13 cellular contexts compared by ENCODE assay signal in the genomic region with DNA sequence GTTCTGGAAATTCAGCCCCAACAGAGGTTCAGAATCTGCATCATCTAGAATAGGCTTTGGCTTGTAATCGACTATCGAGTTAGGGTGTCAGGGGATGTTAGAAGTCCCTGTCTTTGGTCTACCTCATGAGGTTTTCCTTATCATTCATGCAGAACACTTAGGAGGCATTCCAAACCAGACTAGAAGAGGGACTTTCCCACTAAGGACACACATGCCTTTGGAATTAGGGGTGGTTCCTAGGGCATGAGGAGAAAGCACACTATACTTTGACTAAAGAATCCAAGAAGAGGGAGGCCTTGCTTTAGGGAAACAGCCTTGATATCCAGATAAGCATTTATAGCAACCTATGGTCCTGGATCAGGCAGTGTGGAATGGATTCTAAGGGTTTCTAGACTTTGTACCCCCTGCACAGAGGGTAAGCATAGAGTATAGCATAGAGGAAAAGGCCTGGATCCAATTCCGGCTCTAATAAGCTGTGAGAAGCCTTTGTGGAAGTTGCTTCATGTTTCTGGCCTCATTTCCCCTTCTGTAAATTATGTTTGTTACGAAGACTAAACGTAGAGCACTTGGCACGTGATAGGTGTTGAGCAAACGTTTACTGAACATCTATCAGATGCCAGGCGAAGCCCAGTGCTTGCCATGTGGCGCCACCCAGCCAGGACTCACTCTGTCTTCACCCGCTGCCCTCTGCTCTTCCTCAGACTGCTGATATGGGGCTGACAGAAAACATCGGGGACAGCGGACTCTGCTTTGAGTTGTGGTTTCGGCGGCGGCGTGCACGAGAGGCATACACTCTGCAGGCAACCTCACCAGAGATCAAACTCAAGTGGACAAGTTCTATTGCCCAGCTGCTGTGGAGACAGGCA. TPM values are rescaled to one million over a fixed set of nuclear protein-coding genes. Genes with fewer than 3 reads are reported as not detected.
DNase-seq lines count a peak whose midpoint lies in the region; ATAC-seq, FAIRE-seq and TF ChIP-seq lines count a peak whose summit lies in the region.
"Had no signal": no experiment of that assay in that cellular context is flagged by ENCODE, and none has a peak within 500 bp of the region (broad histone marks: within the 10 kb centered on the region; RNA-seq: fewer than 3 reads in every experiment).

No MANE protein-coding gene starts in this region.

- no peaks in the 10 kb centered on the region for H3K27me3 Mint-ChIP-seq in WTC11 (ENCODE audit: low read depth)
- H3K27me3 Mint-ChIP-seq: activated CD8-positive, alpha-beta memory T cell treated with anti-CD3 and anti-CD28 coated beads, Interleukin-2, amount 10 ng/mL, durations not matched to agents 7 days and 5 days had no signal

- H3K27me3 ChIP-seq in keratinocyte (ENCODE audit: control insufficient read depth, extremely low read depth, insufficient read depth, low read length) (no peaks in the 10 kb centered on the region), stomach smooth muscle (ENCODE audit: control insufficient read depth in 1 of 2, insufficient read depth in 2 of 2, low read length in 2 of 2) (no peaks in the 10 kb centered on the region), uterus (no peaks in the 10 kb centered on the region)

- peaks cover 67% of the 10 kb centered on the region for H3K36me3 Mint-ChIP-seq in WTC11
- H3K36me3 Mint-ChIP-seq: activated CD8-positive, alpha-beta memory T cell treated with anti-CD3 and anti-CD28 coated beads, Interleukin-2, amount 10 ng/mL, durations not matched to agents 7 days and 5 days had no signal

- H3K27ac ChIP-seq in keratinocyte (ENCODE audit: control insufficient read depth, insufficient read depth, low read length) (peak overlapping the region; percentile 50), stomach smooth muscle (ENCODE audit: low read length) (peak overlapping the region; percentile 37), uterus (no peak overlapping the region)
- H3K27ac ChIP-seq: A549 had no signal

- H3K9me3 Mint-ChIP-seq in WTC11 = no peaks in the 10 kb centered on the region

- POLR2A ChIA-PET in WTC11 (lab: Charles Lee) = interaction anchor here (1.9 kb wide), 1 partner anchor 14 kb away, joined by 7 read pairs; a partner anchor contains a TSS

- peak; percentile 39 for DNase-seq in NCI-H2029 (lab: John Stamatoyannopoulos, UW)
- DNase-seq in NCI-H2029 treated with DMSO at 0.1 percent for 48 hours (lab: John Stamatoyannopoulos, UW) = no peak
- DNase-seq in astrocyte of the hippocampus (ENCODE audit: low read depth, low spot score) = peak; percentile 69
- no peak for DNase-seq in keratinocyte (ENCODE audit: low read depth, low spot score)
- no peak for DNase-seq in WTC11 (ENCODE audit: low spot score)
- no peak for DNase-seq in NCI-H1048 (lab: John Stamatoyannopoulos, UW)
- DNase-seq in uterus = no peak
- DNase-seq: activated CD8-positive, alpha-beta memory T cell treated with anti-CD3 and anti-CD28 coated beads, Interleukin-2, amount 10 ng/mL, durations not matched to agents 7 days and 5 days; effector CD8-positive, alpha-beta T cell had no signal

- TF ChIP-seq CTCF in keratinocyte (optimal IDR thresholded peaks at IDR 0.05 in 1 of 3, IDR thresholded peaks at IDR 0.05 in 1 of 3, conservative IDR thresholded peaks at IDR 0.05 in 1 of 3; ENCODE audit: extremely low read depth in 1 of 3, insufficient read depth in 2 of 3, low read length in 3 of 3) (no peak), WTC11 (IDR thresholded peaks at IDR 0.05) (no peak), uterus (IDR thresholded peaks at IDR 0.05) (no peak)

- peaks cover 18% of the 10 kb centered on the region for H3K4me1 Mint-ChIP-seq in WTC11

- ATAC-seq in WTC11 = no peak
- ATAC-seq: activated CD8-positive, alpha-beta memory T cell treated with anti-CD3 and anti-CD28 coated beads, Interleukin-2, amount 10 ng/mL, durations not matched to agents 7 days and 5 days had no signal

- no peak overlapping the region for H3K4me3 ChIP-seq in keratinocyte (ENCODE audit: control insufficient read depth in 2 of 3, extremely low read depth in 1 of 3, insufficient read depth in 2 of 3, low read depth in 1 of 3, low read length in 3 of 3)
- H3K4me3 ChIP-seq in stomach smooth muscle (ENCODE audit: low read length in 2 of 2) = no peak overlapping the region
- no peak overlapping the region for H3K4me3 ChIP-seq in uterus
- H3K4me3 ChIP-seq: A549 had no signal

- H2AFZ ChIP-seq in keratinocyte (ENCODE audit: control insufficient read depth, low read length) = peak overlapping the region; percentile 39

- FAIRE-seq in keratinocyte (lab: Jason Lieb, UNC) = peak; percentile 66
- FAIRE-seq: A549 had no signal

- TF ChIP-seq POLR2A in uterus (IDR thresholded peaks at IDR 0.05) = no peak

- peaks cover 3% of the 10 kb centered on the region for H3K9me1 ChIP-seq in keratinocyte (ENCODE audit: control insufficient read depth, extremely low read depth, insufficient read depth, low read length)

- CTCF ChIA-PET in WTC11 (lab: Charles Lee) = interaction anchor here (0.6 to 7.9 kb wide), 6 partner anchors 8 to 71 kb away, joined by 3 to 132 read pairs (median 16); a partner anchor contains a TSS

- H3K79me2 ChIP-seq in keratinocyte (ENCODE audit: control insufficient read depth, insufficient read depth, low read length) = no peaks in the 10 kb centered on the region

- no peaks in the 10 kb centered on the region for H4K20me1 ChIP-seq in keratinocyte (ENCODE audit: control insufficient read depth, extremely low read depth, insufficient read depth, low read length)

- H3K27ac Mint-ChIP-seq in WTC11 = no peak overlapping the region
- H3K27ac Mint-ChIP-seq: activated CD8-positive, alpha-beta memory T cell treated with anti-CD3 and anti-CD28 coated beads, Interleukin-2, amount 10 ng/mL, durations not matched to agents 7 days and 5 days had no signal

- peaks cover 9 to 19% of the 10 kb centered on the region in 2 experiments for H3K36me3 ChIP-seq in keratinocyte (ENCODE audit: control insufficient read depth in 2 of 2, extremely low read depth in 1 of 2, insufficient read depth in 2 of 2, low read length in 2 of 2)
- H3K36me3 ChIP-seq in stomach smooth muscle (ENCODE audit: control insufficient read depth in 2 of 2, insufficient read depth in 2 of 2, low read length in 2 of 2) = peaks cover 31 to 41% of the 10 kb centered on the region in 2 donors
- no peaks in the 10 kb centered on the region for H3K36me3 ChIP-seq in uterus

- H3K9ac ChIP-seq in keratinocyte (ENCODE audit: control insufficient read depth, extremely low read depth, insufficient read depth, low read length) (peak overlapping the region; percentile 40), stomach smooth muscle (ENCODE audit: low read length in 2 of 2) (no peak overlapping the region)

- H3K4me2 ChIP-seq in keratinocyte (ENCODE audit: control insufficient read depth, extremely low read depth, insufficient read depth, low read depth, low read length) = peak overlapping the region; percentile 66
- H3K4me2 ChIP-seq: A549 had no signal

- intact Hi-C loops in uterus (cut with DNase I; ENCODE audit: low total_unique reads) = no loop called here

- dilution Hi-C loops in keratinocyte (cut with MboI; ENCODE audit: extremely low pct_ligation_motif_present, low sequenced_read_pairs) = no loop called here

- H3K9me3 ChIP-seq in keratinocyte (ENCODE audit: control insufficient read depth, low read depth, low read length) = no peaks in the 10 kb centered on the region
- H3K9me3 ChIP-seq in stomach smooth muscle (ENCODE audit: control insufficient read depth in 2 of 2, low read length in 2 of 2) = no peaks in the 10 kb centered on the region
- no peaks in the 10 kb centered on the region for H3K9me3 ChIP-seq in uterus
- H3K9me3 ChIP-seq: A549 had no signal

- H3K4me1 ChIP-seq in keratinocyte (ENCODE audit: control insufficient read depth, extremely low read depth, insufficient read depth, low read length) = peaks cover 17% of the 10 kb centered on the region
- H3K4me1 ChIP-seq in stomach smooth muscle (ENCODE audit: control insufficient read depth, insufficient read depth, low read length) = peaks cover 3% of the 10 kb centered on the region
- no peaks in the 10 kb centered on the region for H3K4me1 ChIP-seq in uterus

- H3K4me3 Mint-ChIP-seq in WTC11 = no peak overlapping the region
- H3K4me3 Mint-ChIP-seq: activated CD8-positive, alpha-beta memory T cell treated with anti-CD3 and anti-CD28 coated beads, Interleukin-2, amount 10 ng/mL, durations not matched to agents 7 days and 5 days had no signal

RNA-seq across cellular contexts. Expression of a gene that starts 13.2 kb away (rescaled TPM):
- 23.1 to 35.3 TPM (median 24.8 TPM) in 3 replicates for polyA plus RNA-seq in keratinocyte
- polyA plus RNA-seq in keratinocyte (2011; ENCODE audit: low read depth) = 3.3 TPM
- polyA plus RNA-seq in keratinocyte (2011; cell fraction: cytosol; rRNA removed) = 13.6 and 54.2 TPM in 2 replicates
- 92.2 and 119 TPM in 2 replicates for polyA plus RNA-seq in keratinocyte (2011; cell fraction: nucleus; rRNA removed)
- 23.8 and 28.7 TPM in 2 replicates for polyA plus RNA-seq in keratinocyte (2012; ENCODE audit: low replicate concordance)
- polyA minus RNA-seq in keratinocyte = 16.3 to 21.7 TPM (median 21.3 TPM) in 3 replicates
- 57.2 TPM for polyA minus RNA-seq in keratinocyte (2011; cell fraction: cytosol; rRNA and poly(A)+ RNA removed)
- 23.7 and 26.5 TPM in 2 replicates for polyA minus RNA-seq in keratinocyte (2011; cell fraction: nucleus; rRNA and poly(A)+ RNA removed)
- total RNA-seq in WTC11 (2021) (149 to 154 TPM (median 149 TPM) in 3 replicates), uterus (10 to 100 TPM in 3 of 4 donors, 1 to 10 TPM in 1; 7.4 to 56.8 (median 15.9) TPM)

RNA-seq across cellular contexts. Expression of a gene that starts 15.1 kb away (rescaled TPM):
- 8.7 to 14.4 TPM (median 11.9 TPM) in 3 replicates for polyA plus RNA-seq in keratinocyte
- polyA plus RNA-seq in keratinocyte (2011; ENCODE audit: low read depth) = 7.7 TPM
- 10.9 and 11.1 TPM in 2 replicates for polyA plus RNA-seq in keratinocyte (2011; cell fraction: cytosol; rRNA removed)
- polyA plus RNA-seq in keratinocyte (2011; cell fraction: nucleus; rRNA removed) = 34.3 and 52.7 TPM in 2 replicates
- polyA plus RNA-seq in keratinocyte (2012; ENCODE audit: low replicate concordance) = 7.0 and 8.0 TPM in 2 replicates
- 10.5 to 39.4 TPM (median 26.2 TPM) in 3 replicates for polyA minus RNA-seq in keratinocyte
- 9.4 TPM for polyA minus RNA-seq in keratinocyte (2011; cell fraction: cytosol; rRNA and poly(A)+ RNA removed)
- 14.1 and 16.1 TPM in 2 replicates for polyA minus RNA-seq in keratinocyte (2011; cell fraction: nucleus; rRNA and poly(A)+ RNA removed)
- total RNA-seq in WTC11 (2021) (58.6 to 74.2 TPM (median 58.8 TPM) in 3 replicates), uterus (100 to 1,000 TPM in 2 of 4 donors, 10 to 100 TPM in 2; 25.3 to 103 (median 66.9) TPM)

RNA-seq across cellular contexts. Expression of a gene that starts 15.6 kb away (rescaled TPM):
- polyA plus RNA-seq in keratinocyte = 1.1 to 1.4 TPM (median 1.3 TPM) in 3 replicates
- 1.2 TPM for polyA plus RNA-seq in keratinocyte (2011; ENCODE audit: low read depth)
- polyA plus RNA-seq in keratinocyte (2011; cell fraction: cytosol; rRNA removed) = 0.74 and 1.1 TPM in 2 replicates
- 1.7 and 1.8 TPM in 2 replicates for polyA plus RNA-seq in keratinocyte (2011; cell fraction: nucleus; rRNA removed)
- polyA plus RNA-seq in keratinocyte (2012; ENCODE audit: low replicate concordance) = 1.4 and 2.1 TPM in 2 replicates
- 0.63 to 1.9 TPM (median 1.2 TPM) in 3 replicates for polyA minus RNA-seq in keratinocyte
- not detected for polyA minus RNA-seq in keratinocyte (2011; cell fraction: cytosol; rRNA and poly(A)+ RNA removed)
- 0.53 TPM in 1 of 2 replicates, not detected in the other for polyA minus RNA-seq in keratinocyte (2011; cell fraction: nucleus; rRNA and poly(A)+ RNA removed)
- total RNA-seq in WTC11 (2021) (1.7 to 2.2 TPM (median 1.9 TPM) in 3 replicates), uterus (under 1 TPM in 1 of 4 donors, not detected in 3; 0.85 TPM)
- total RNA-seq: activated CD8-positive, alpha-beta memory T cell treated with anti-CD3 and anti-CD28 coated beads, Interleukin-2, amount 10 ng/mL, durations not matched to agents 7 days and 5 days had no signal

RNA-seq across cellular contexts. Expression of a gene that starts 27.6 kb away (rescaled TPM):
- not detected in 3 replicates for polyA plus RNA-seq in keratinocyte
- polyA plus RNA-seq in keratinocyte (2011; ENCODE audit: low read depth) = 0.45 TPM
- polyA plus RNA-seq in keratinocyte (2011; cell fraction: cytosol; rRNA removed) = not detected in 2 replicates
- polyA plus RNA-seq in keratinocyte (2011; cell fraction: nucleus; rRNA removed) = not detected in 2 replicates
- polyA plus RNA-seq in keratinocyte (2012; ENCODE audit: low replicate concordance) = 0.63 TPM in 1 of 2 replicates, not detected in the other
- not detected in 3 replicates for polyA minus RNA-seq in keratinocyte
- polyA minus RNA-seq in keratinocyte (2011; cell fraction: cytosol; rRNA and poly(A)+ RNA removed) = not detected
- polyA minus RNA-seq in keratinocyte (2011; cell fraction: nucleus; rRNA and poly(A)+ RNA removed) = not detected in 2 replicates
- total RNA-seq in WTC11 (2021) (not detected in 3 replicates), uterus (not detected)
- total RNA-seq: activated CD8-positive, alpha-beta memory T cell treated with anti-CD3 and anti-CD28 coated beads, Interleukin-2, amount 10 ng/mL, durations not matched to agents 7 days and 5 days; mucosa of gallbladder; OCI-LY7 had no signal
- polyA plus RNA-seq: A549 had no signal

RNA-seq across cellular contexts. Expression of a gene that starts 43.1 kb away (rescaled TPM):
- 17.4 to 36.6 TPM (median 19.0 TPM) in 3 replicates for polyA plus RNA-seq in keratinocyte
- polyA plus RNA-seq in keratinocyte (2011; ENCODE audit: low read depth) = 169 TPM
- polyA plus RNA-seq in keratinocyte (2011; cell fraction: cytosol; rRNA removed) = 19.3 and 22.8 TPM in 2 replicates
- polyA plus RNA-seq in keratinocyte (2011; cell fraction: nucleus; rRNA removed) = 51.6 and 58.1 TPM in 2 replicates
- polyA plus RNA-seq in keratinocyte (2012; ENCODE audit: low replicate concordance) = 24.5 and 513 TPM in 2 replicates
- polyA minus RNA-seq in keratinocyte = 14.7 to 29.6 TPM (median 16.9 TPM) in 3 replicates
- 21.3 TPM for polyA minus RNA-seq in keratinocyte (2011; cell fraction: cytosol; rRNA and poly(A)+ RNA removed)
- 22.5 and 22.9 TPM in 2 replicates for polyA minus RNA-seq in keratinocyte (2011; cell fraction: nucleus; rRNA and poly(A)+ RNA removed)
- total RNA-seq in WTC11 (2021) = not detected in 3 replicates
- total RNA-seq in uterus = not detected
- total RNA-seq: activated CD8-positive, alpha-beta memory T cell treated with anti-CD3 and anti-CD28 coated beads, Interleukin-2, amount 10 ng/mL, durations not matched to agents 7 days and 5 days; OCI-LY7 had no signal
- polyA plus RNA-seq: A549 had no signal

Comparison
In these comparisons a context has a peak if more than half of its experiments do, and no peak if none do; other contexts are left out.
1. DNase-seq: peak in NCI-H2029 (single experiment) and astrocyte of the hippocampus (single experiment); none in NCI-H2029 treated with DMSO at 0.1 percent for 48 hours (single experiment), keratinocyte (single experiment), WTC11 (single experiment), NCI-H1048 (single experiment) and uterus (0 of 2).
2. H3K27ac ChIP-seq: peak in keratinocyte (single experiment) and stomach smooth muscle (single experiment); none in uterus (0 of 2).